ENCODE assay signal across 22 cellular contexts in genomic region chr11:72520815-72521214, GRCh38.
DNase-seq lines count a peak whose midpoint lies in the region; ATAC-seq and TF ChIP-seq lines count a peak whose summit lies in the region.
"Had no signal": no experiment of that assay in that cellular context is flagged by ENCODE, and none has a peak within 500 bp of the region (broad histone marks: within the 10 kb centered on the region; RNA-seq: fewer than 3 reads in every experiment).

No MANE protein-coding gene starts in this region.

- CTCF ChIA-PET in CD8-positive, alpha-beta T cell (lab: Charles Lee) = interaction anchor here (1.2 to 2.0 kb wide), 4 partner anchors 43 to 90 kb away, joined by 3 to 7 read pairs (median 4); no protein-coding TSS in a partner anchor

- no peak for ATAC-seq in CD8-positive, alpha-beta T cell
- ATAC-seq in upper lobe of right lung (peak; percentile 53), GM21786 (IDR thresholded peaks at IDR 0.05; ENCODE audit: unreplicated experiment) (no peak)
- ATAC-seq: K562, Right ventricle myocardium inferior, SK-N-SH treated with all-trans-retinoic acid at 6 μM for 48 hours had no signal

- no peak for TF ChIP-seq CTCF in CD8-positive, alpha-beta T cell (IDR thresholded peaks at IDR 0.05)
- TF ChIP-seq CTCF in VCaP (conservative IDR thresholded peaks at IDR 0.05) = no peak
- no peak for TF ChIP-seq CTCF in upper lobe of right lung (IDR thresholded peaks at IDR 0.05)

- no peak overlapping the region for H3K4me3 Mint-ChIP-seq in CD8-positive, alpha-beta T cell

- H3K36me3 Mint-ChIP-seq in CD8-positive, alpha-beta T cell = no peaks in the 10 kb centered on the region
- H3K36me3 Mint-ChIP-seq: CD4-positive, alpha-beta memory T cell had no signal

- H3K27ac ChIP-seq in CD8-positive, alpha-beta T cell (ENCODE audit: low read depth, low read length) = no peak overlapping the region
- peak overlapping the region; percentile 55; the same call in 1 of the 2 replicates for H3K27ac ChIP-seq in VCaP
- no peak overlapping the region for H3K27ac ChIP-seq in upper lobe of right lung
- H3K27ac ChIP-seq: BLaER1, PC-9, SJCRH30 had no signal

- peaks cover 28% of the 10 kb centered on the region for H3K4me1 ChIP-seq in CD8-positive, alpha-beta T cell (ENCODE audit: insufficient read depth, low read length)
- peaks cover 6% of the 10 kb centered on the region for H3K4me1 ChIP-seq in upper lobe of right lung
- H3K4me1 ChIP-seq: BLaER1, Caco-2 had no signal

- POLR2A ChIA-PET in CD8-positive, alpha-beta T cell (lab: Charles Lee) = interaction anchor here (1.4 kb wide), 1 partner anchor 14 kb away, joined by 3 read pairs; no protein-coding TSS in a partner anchor

- no peaks in the 10 kb centered on the region for H3K36me3 ChIP-seq in CD8-positive, alpha-beta T cell (ENCODE audit: insufficient read depth, low read length)
- no peaks in the 10 kb centered on the region for H3K36me3 ChIP-seq in upper lobe of right lung
- H3K36me3 ChIP-seq: BLaER1, SJCRH30 had no signal

- intact Hi-C loops in CD8-positive, alpha-beta T cell (cut with DNase I, micrococcal nuclease) = no loop called here
- intact Hi-C loops in upper lobe of right lung (cut with DNase I) = no loop called here

- H3K9me3 Mint-ChIP-seq in CD8-positive, alpha-beta T cell = no peaks in the 10 kb centered on the region
- H3K9me3 Mint-ChIP-seq: CD4-positive, alpha-beta memory T cell had no signal

- peak overlapping the region; percentile 57 for H3K27ac Mint-ChIP-seq in CD8-positive, alpha-beta T cell

- H3K27me3 Mint-ChIP-seq in CD8-positive, alpha-beta T cell (ENCODE audit: low read depth) = no peaks in the 10 kb centered on the region
- H3K27me3 Mint-ChIP-seq: CD4-positive, alpha-beta memory T cell had no signal

- H3K4me3 ChIP-seq in CD8-positive, alpha-beta T cell (ENCODE audit: low read depth, low read length) = no peak overlapping the region
- H3K4me3 ChIP-seq in upper lobe of right lung = no peak overlapping the region
- H3K4me3 ChIP-seq: BLaER1, K562, PC-9, SJCRH30 had no signal

- no peaks in the 10 kb centered on the region for H3K27me3 ChIP-seq in CD8-positive, alpha-beta T cell (ENCODE audit: insufficient read depth, low read length)
- no peaks in the 10 kb centered on the region for H3K27me3 ChIP-seq in upper lobe of right lung
- H3K27me3 ChIP-seq: BLaER1, SJCRH30 had no signal

- peaks cover 37% of the 10 kb centered on the region for H3K4me1 Mint-ChIP-seq in CD8-positive, alpha-beta T cell (ENCODE audit: low read depth)

- no peaks in the 10 kb centered on the region for H3K9me3 ChIP-seq in CD8-positive, alpha-beta T cell (ENCODE audit: low read length)
- no peaks in the 10 kb centered on the region for H3K9me3 ChIP-seq in upper lobe of right lung
- H3K9me3 ChIP-seq: Caco-2, SJCRH30 had no signal

- DNase-seq in CD8-positive, alpha-beta T cell = no peak
- peak; percentile 52 for DNase-seq in medulla oblongata (ENCODE audit: extremely low spot score)
- DNase-seq in upper lobe of right lung = no peak
- no peak for DNase-seq in GOT3 (lab: John Stamatoyannopoulos, UW)
- no peak for DNase-seq in NCI-H2171 treated with DMSO at 0.1 percent for 48 hours (lab: John Stamatoyannopoulos, UW)
- DNase-seq: Caco-2; CD4-positive, alpha-beta memory T cell; Kasumi-1; NCI-H1105; NCI-H1436 treated with DMSO at 0.1 percent for 48 hours; NCI-H187 treated with DMSO at 0.1 percent for 48 hours; NCI-H446; NCI-H524 treated with DMSO at 0.1 percent for 48 hours; NK-92 treated with Interleukin-12 subunit alpha and Interleukin-12 subunit beta, amount 100 ng/mL, for 24 hours; SJCRH30 had no signal
